ENCODE assay signal across 14 cellular contexts in genomic region chr22:16876339-16876738, GRCh38. TPM values are rescaled to one million over a fixed set of nuclear protein-coding genes. Genes with fewer than 3 reads are reported as not detected.
DNase-seq lines count a peak whose midpoint lies in the region.
"Not testable (repeated sequence)": the region's sequence is repeated elsewhere in the genome, so short reads cannot be mapped to it uniquely, and the experiment has no call there.
"Had no signal": no experiment of that assay in that cellular context is flagged by ENCODE, and none has a peak within 500 bp of the region (broad histone marks: within the 10 kb centered on the region; RNA-seq: fewer than 3 reads in every experiment).

No MANE protein-coding gene starts in this region.

- H3K27ac ChIP-seq in caudate nucleus (ENCODE audit: low read depth, low read length) = peak overlapping the region; percentile 18

- peak; percentile 65 for DNase-seq in Ammon's horn (ENCODE audit: low spot score)
- DNase-seq in SK-MEL-5 (ENCODE audit: low read depth, low spot score) = peak; percentile 47
- peak in 17 of 61 donors; percentile 2 to 48 (median 11) for DNase-seq in caudate nucleus (lab: John Stamatoyannopoulos, UW)
- DNase-seq in globus pallidus (ENCODE audit: low spot score) = peak; percentile 68
- DNase-seq in inferior parietal cortex (ENCODE audit: extremely low spot score) = peak; percentile 34
- peak; percentile 77 for DNase-seq in midbrain (lab: John Stamatoyannopoulos, UW)
- peak; percentile 90 for DNase-seq in pons (ENCODE audit: low spot score)
- peak; percentile 71 for DNase-seq in superior temporal gyrus (ENCODE audit: extremely low spot score)

- in situ Hi-C loops in SK-MEL-5 (cut with HindIII; ENCODE audit: low pct_unique_long_range_greater_than_20kb, low sequenced_read_pairs) = not testable (repeated sequence)

RNA-seq across cellular contexts. Expression of gene XKR3, which starts 51.1 kb away (rescaled TPM):
- 1.9 and 2.8 TPM in 2 replicates for total RNA-seq in SK-MEL-5 (2014; rRNA removed; shearing (Covaris generic))
- 0.82 and 1.8 TPM in 2 replicates for polyA plus RNA-seq in SK-MEL-5 (2015; cell fraction: cytosol; rRNA removed)
- polyA plus RNA-seq in SK-MEL-5 (2015; cell fraction: nucleus; rRNA removed) = 0.72 and 0.89 TPM in 2 replicates
- total RNA-seq: Calu3; CD4-positive, alpha-beta memory T cell; G401; GM23338; H9 had no signal
- polyA plus RNA-seq: AG04450; CD4-positive, alpha-beta memory T cell; GM23338 had no signal
